8 cellular contexts compared by ENCODE assay signal in the genomic region with DNA sequence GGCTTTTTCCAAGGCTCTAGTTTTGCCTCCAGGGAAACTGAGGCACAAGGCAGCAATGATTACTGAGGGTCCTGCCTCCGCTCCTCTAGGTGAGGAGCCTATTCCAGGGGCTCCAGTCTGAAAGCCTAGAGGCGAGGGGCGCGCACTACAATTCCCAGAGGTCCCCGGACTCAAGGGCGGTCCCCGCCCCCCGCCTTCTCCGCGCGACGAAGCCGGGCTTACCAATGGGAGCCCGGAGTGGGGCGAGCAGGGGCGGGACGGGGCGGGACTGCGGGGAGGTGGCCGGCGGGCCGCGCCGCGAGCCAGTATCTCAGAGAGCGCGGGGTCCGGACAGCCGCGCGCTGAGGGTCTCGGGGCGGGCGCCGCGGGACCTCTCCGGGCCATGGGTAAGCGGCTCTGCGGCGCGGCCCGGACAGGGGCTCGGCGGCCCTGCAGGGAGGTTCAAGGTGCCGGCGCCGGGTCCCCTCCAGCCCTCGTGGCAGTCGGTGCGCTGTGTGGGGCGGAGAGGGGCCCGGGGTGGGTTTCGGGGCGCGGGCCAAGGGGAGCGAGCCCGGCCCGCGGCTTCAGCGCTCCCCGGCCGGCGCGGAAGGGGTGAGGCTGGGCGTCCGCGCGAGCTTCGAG. TPM values are rescaled to one million over a fixed set of nuclear protein-coding genes. Genes with fewer than 3 reads are reported as not detected.
A peak's percentile ranks its signal among the peaks of the same experiment; 100 is the strongest.
DNase-seq lines count a peak whose midpoint lies in the region; ATAC-seq and TF ChIP-seq lines count a peak whose summit lies in the region.

A gene with protein sequence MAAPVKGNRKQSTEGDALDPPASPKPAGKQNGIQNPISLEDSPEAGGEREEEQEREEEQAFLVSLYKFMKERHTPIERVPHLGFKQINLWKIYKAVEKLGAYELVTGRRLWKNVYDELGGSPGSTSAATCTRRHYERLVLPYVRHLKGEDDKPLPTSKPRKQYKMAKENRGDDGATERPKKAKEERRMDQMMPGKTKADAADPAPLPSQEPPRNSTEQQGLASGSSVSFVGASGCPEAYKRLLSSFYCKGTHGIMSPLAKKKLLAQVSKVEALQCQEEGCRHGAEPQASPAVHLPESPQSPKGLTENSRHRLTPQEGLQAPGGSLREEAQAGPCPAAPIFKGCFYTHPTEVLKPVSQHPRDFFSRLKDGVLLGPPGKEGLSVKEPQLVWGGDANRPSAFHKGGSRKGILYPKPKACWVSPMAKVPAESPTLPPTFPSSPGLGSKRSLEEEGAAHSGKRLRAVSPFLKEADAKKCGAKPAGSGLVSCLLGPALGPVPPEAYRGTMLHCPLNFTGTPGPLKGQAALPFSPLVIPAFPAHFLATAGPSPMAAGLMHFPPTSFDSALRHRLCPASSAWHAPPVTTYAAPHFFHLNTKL (plus strand): TSS at position 308 of the 621 bp plus-strand sequence. CDS start 75 bp downstream, at position 383.

- 1% methylated on average over 47 to 69 of the region's 69 CpGs for WGBS in esophagus, 2 donors

- H3K79me2 ChIP-seq in PC-9 (ENCODE audit: low read depth), result no peaks in the 10 kb centered on the region; the same call in 1 of the 2 replicates

- H3K9ac ChIP-seq in muscle layer of colon (ENCODE audit: low read length), result peak within 1 kb of the TSS; percentile 58

- H3K4me1 Mint-ChIP-seq in IgD-negative memory B cell, result peaks cover 17 to 30% (median 27%) of the 10 kb centered on the region in 3 donors

- BruUV-seq in PC-9 (replicated peaks; lab: Mats Ljungman, UMichigan), result no TSS peak

- H3K36me3 Mint-ChIP-seq in IgD-negative memory B cell, result peaks cover 3% of the 10 kb centered on the region

- H2AFZ ChIP-seq in PC-9, result peak within 1 kb of the TSS; percentile 80

- CTCF ChIA-PET in PC-9 (lab: Charles Lee), result interaction anchor here (0.7 kb wide), 1 partner anchor 75 kb away, joined by 5 read pairs; no protein-coding TSS in a partner anchor

- H3K27me3 Mint-ChIP-seq in IgD-negative memory B cell, result no peaks in the 10 kb centered on the region

- intact Hi-C loops in PC-9 (cut with micrococcal nuclease; ENCODE audit: unreplicated experiment), result no loop called here

- H3K4me2 ChIP-seq in PC-9, result peak within 1 kb of the TSS; percentile 91

- DNase-seq in DMS153 treated with DMSO at 0.1 percent for 48 hours (lab: John Stamatoyannopoulos, UW; ENCODE audit: unreplicated experiment) (peak; percentile 52), PC-9 (peak; percentile 84 to 88), activated T-cell treated with anti-CD3 and anti-CD28 coated beads for 48 hours (ENCODE audit: low read depth) (peak; percentile 90)
- peak; percentile 82 to 84 for DNase-seq in stimulated activated CD8-positive, alpha-beta memory T cell treated with anti-CD3 and anti-CD28 coated beads, Interleukin-7, amount 100 ng/mL, for 1 hour (ENCODE audit: low read depth in 2 of 2)

- H3K4me1 ChIP-seq in PC-9 (replicated peaks; ENCODE audit: insufficient read depth) (peaks cover 50% of the 10 kb centered on the region), esophagus (ENCODE audit: control insufficient read depth in 2 of 2, insufficient read depth in 2 of 2, low read length in 1 of 2) (peaks cover 2 to 32% of the 10 kb centered on the region in 2 donors), muscle layer of colon (ENCODE audit: insufficient read depth, low read length) (peaks cover 53% of the 10 kb centered on the region)

- H3K4me3 Mint-ChIP-seq in IgD-negative memory B cell, result peak within 1 kb of the TSS; percentile 90 to 98 (median 96)

- H3K36me3 ChIP-seq in PC-9 (ENCODE audit: low read depth), result no peaks in the 10 kb centered on the region
- H3K36me3 ChIP-seq in esophagus (ENCODE audit: control insufficient read depth in 2 of 2, insufficient read depth in 2 of 2, low read length in 1 of 2), result no peaks in the 10 kb centered on the region
- no peaks in the 10 kb centered on the region for H3K36me3 ChIP-seq in muscle layer of colon (ENCODE audit: insufficient read depth, low read length)

- TF ChIP-seq CTCF in PC-9 (conservative IDR thresholded peaks at IDR 0.05), result peak; percentile 85

- H3K27ac Mint-ChIP-seq in IgD-negative memory B cell, result peak within 1 kb of the TSS; percentile 97 to 99 (median 97)

- peak; percentile 49 for ATAC-seq in GM21528 (IDR thresholded peaks at IDR 0.05; ENCODE audit: low FRiP score, unreplicated experiment)

- no peaks in the 10 kb centered on the region for H3K9me3 Mint-ChIP-seq in IgD-negative memory B cell

- no peak within 1 kb of the TSS for H3K27ac ChIP-seq in PC-9
- H3K27ac ChIP-seq in esophagus (ENCODE audit: low read depth in 2 of 2, low read length in 1 of 2), result peak within 1 kb of the TSS; percentile 80 to 93
- peak within 1 kb of the TSS; percentile 92 for H3K27ac ChIP-seq in muscle layer of colon (ENCODE audit: low read depth, low read length)

- H3F3A ChIP-seq in PC-9 (ENCODE audit: insufficient read depth, low read depth), result peaks cover 37% of the 10 kb centered on the region

- H3K4me3 ChIP-seq in PC-9 (peak within 1 kb of the TSS; percentile 70), esophagus (ENCODE audit: low read depth in 1 of 2, low read length in 2 of 2) (peak within 1 kb of the TSS; percentile 64 to 65), muscle layer of colon (ENCODE audit: low read depth in 1 of 2, low read length in 2 of 2) (peak within 1 kb of the TSS; percentile 64 to 84)

- H3K9me3 ChIP-seq in PC-9 (ENCODE audit: insufficient read depth, low read depth) (no peaks in the 10 kb centered on the region), esophagus (ENCODE audit: control insufficient read depth in 2 of 2, insufficient read depth in 1 of 2, low read depth in 1 of 2, low read length in 1 of 2) (no peaks in the 10 kb centered on the region), muscle layer of colon (ENCODE audit: low read length) (no peaks in the 10 kb centered on the region)

- H3K9me2 ChIP-seq in PC-9 (ENCODE audit: insufficient read depth), result no peaks in the 10 kb centered on the region

- no peaks in the 10 kb centered on the region for H3K27me3 ChIP-seq in PC-9 (ENCODE audit: insufficient read depth, low read depth)
- no peaks in the 10 kb centered on the region for H3K27me3 ChIP-seq in esophagus (ENCODE audit: control insufficient read depth in 1 of 2, insufficient read depth in 2 of 2, low read length in 2 of 2)
- H3K27me3 ChIP-seq in muscle layer of colon (ENCODE audit: control insufficient read depth in 1 of 2, insufficient read depth in 2 of 2, low read length in 2 of 2), result no peaks in the 10 kb centered on the region

- POLR2A ChIA-PET in PC-9 (lab: Charles Lee; ENCODE audit: unreplicated experiment), result no interaction called here

- H4K20me1 ChIP-seq in PC-9 (ENCODE audit: insufficient read depth), result peaks cover 4% of the 10 kb centered on the region; the same call in 1 of the 2 replicates

RNA-seq across cellular contexts. Expression of the gene that starts here (rescaled TPM):
- 62.3 TPM for polyA plus RNA-seq in IgD-negative memory B cell
- 5.1 and 6.0 TPM in 2 replicates for total RNA-seq in PC-9 (2021)
- polyA plus RNA-seq in esophagus, result 1 to 10 TPM; 8.0 to 9.7 TPM
